Comparison of ENCODE assay signal across 20 cellular contexts in the genomic region with DNA sequence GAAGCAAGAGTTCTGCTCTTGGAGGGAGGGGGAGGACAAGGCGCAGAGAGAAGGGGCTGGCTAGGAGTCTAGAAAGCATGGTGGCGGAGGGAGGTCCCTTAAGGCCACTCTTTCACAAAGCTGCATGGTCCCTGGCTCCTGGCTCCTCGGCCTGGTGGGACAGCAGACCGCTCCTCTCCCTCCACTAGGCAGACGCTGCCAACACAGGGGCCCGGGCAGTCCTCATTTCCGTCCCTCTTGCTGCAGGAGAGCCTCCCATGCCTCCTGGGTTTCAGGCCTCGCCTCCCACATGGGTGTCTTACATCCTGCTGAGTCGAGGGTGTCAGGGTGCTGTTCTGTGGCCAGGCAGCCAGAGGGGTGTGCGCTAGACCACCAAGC.
DNase-seq lines count a peak whose midpoint lies in the region; ATAC-seq and TF ChIP-seq lines count a peak whose summit lies in the region.
"Had no signal": no experiment of that assay in that cellular context is flagged by ENCODE, and none has a peak within 500 bp of the region (broad histone marks: within the 10 kb centered on the region; RNA-seq: fewer than 3 reads in every experiment).

No MANE protein-coding gene starts in this region.

- H3K27me3 Mint-ChIP-seq in memory B cell (no peaks in the 10 kb centered on the region), endothelial cell (ENCODE audit: unreplicated experiment) (peaks cover 12% of the 10 kb centered on the region)
- H3K27me3 Mint-ChIP-seq: activated naive CD8-positive, alpha-beta T cell treated with anti-CD3 and anti-CD28 coated beads, Interleukin-2, amount 10 ng/mL, durations not matched to agents 7 days and 5 days; CD8-positive, alpha-beta memory T cell; stimulated activated naive CD8-positive, alpha-beta T cell treated with anti-CD3 and anti-CD28 coated beads, Interleukin-15, Interleukin-2, amounts not matched to agents 100 ng/mL and 50 ng/mL, for 24 hours had no signal

- TF ChIP-seq CTCF in gastrocnemius medialis (IDR thresholded peaks at IDR 0.05 in 4 of 5, conservative IDR thresholded peaks at IDR 0.05 in 1 of 5) = no peak
- TF ChIP-seq CTCF in endothelial cell (IDR thresholded peaks at IDR 0.05; ENCODE audit: unreplicated experiment) = no peak
- no peak for TF ChIP-seq CTCF in BE2C (IDR thresholded peaks at IDR 0.05; ENCODE audit: low read depth, low read length)

- peak overlapping the region; percentile 64 for H3K9ac ChIP-seq in BLaER1
- H3K9ac ChIP-seq: parathyroid adenoma had no signal

- H3K36me3 ChIP-seq in BLaER1 = no peaks in the 10 kb centered on the region
- no peaks in the 10 kb centered on the region for H3K36me3 ChIP-seq in gastrocnemius medialis
- no peaks in the 10 kb centered on the region for H3K36me3 ChIP-seq in BE2C
- H3K36me3 ChIP-seq: HAP-1 had no signal

- DNase-seq in MV-4-11 (lab: John Stamatoyannopoulos, UW) (peak; percentile 27), memory B cell (ENCODE audit: low spot score in 2 of 2) (no peak), gastrocnemius medialis (no peak), NAMALWA (ENCODE audit: low spot score) (no peak), endothelial cell (ENCODE audit: low spot score) (no peak), BE2C (no peak)
- DNase-seq in activated effector memory CD4-positive, alpha-beta T cell treated with Interleukin-2 at 50 U/mL for 16 hours = no peak
- DNase-seq: activated CD4-positive, CD25-positive, alpha-beta regulatory T cell treated with anti-CD3 and anti-CD28 coated beads, Interleukin-2, amount 50 U/mL, for 72 hours; activated naive CD8-positive, alpha-beta T cell treated with anti-CD3 and anti-CD28 coated beads, Interleukin-2, amount 10 ng/mL, durations not matched to agents 7 days and 5 days; CD8-positive, alpha-beta memory T cell; DMS79; NCI-H2171 treated with DMSO at 0.1 percent for 48 hours; PC-3; T-helper 9 cell had no signal

- H4K20me1 ChIP-seq in BLaER1 = peaks cover 16% of the 10 kb centered on the region

- H3K4me3 ChIP-seq in BLaER1 (peak overlapping the region; percentile 14), gastrocnemius medialis (no peak overlapping the region), BE2C (ENCODE audit: low read depth, low read length) (no peak overlapping the region)
- H3K4me3 ChIP-seq: HAP-1 had no signal

- TF ChIP-seq POLR2A in gastrocnemius medialis (IDR thresholded peaks at IDR 0.05) = no peak

- H3K27ac ChIP-seq in BLaER1 (peak overlapping the region; percentile 88), gastrocnemius medialis (peak overlapping the region; percentile 2 to 81 (median 74))
- H3K27ac ChIP-seq: parathyroid adenoma had no signal

- H3K4me1 ChIP-seq in BLaER1 = peaks cover 93% of the 10 kb centered on the region
- peaks cover 94 to 98% of the 10 kb centered on the region in 2 donors for H3K4me1 ChIP-seq in gastrocnemius medialis
- peaks cover 3% of the 10 kb centered on the region; the same call in 1 of the 2 replicates for H3K4me1 ChIP-seq in BE2C
- H3K4me1 ChIP-seq: HAP-1, parathyroid adenoma had no signal

- no peaks in the 10 kb centered on the region for H3K36me3 Mint-ChIP-seq in memory B cell
- H3K36me3 Mint-ChIP-seq in endothelial cell (ENCODE audit: low read depth, unreplicated experiment) = no peaks in the 10 kb centered on the region
- H3K36me3 Mint-ChIP-seq: activated naive CD8-positive, alpha-beta T cell treated with anti-CD3 and anti-CD28 coated beads, Interleukin-2, amount 10 ng/mL, durations not matched to agents 7 days and 5 days had no signal

- H3K9me3 ChIP-seq in BLaER1 = no peaks in the 10 kb centered on the region
- H3K9me3 ChIP-seq in gastrocnemius medialis = no peaks in the 10 kb centered on the region
- no peaks in the 10 kb centered on the region for H3K9me3 ChIP-seq in BE2C
- H3K9me3 ChIP-seq: HAP-1 had no signal

- peak overlapping the region; percentile 90 for H3K4me2 ChIP-seq in BLaER1

- H3K4me3 Mint-ChIP-seq in memory B cell = no peak overlapping the region
- H3K4me3 Mint-ChIP-seq in endothelial cell (ENCODE audit: unreplicated experiment) = no peak overlapping the region
- H3K4me3 Mint-ChIP-seq: activated naive CD8-positive, alpha-beta T cell treated with anti-CD3 and anti-CD28 coated beads, Interleukin-2, amount 10 ng/mL, durations not matched to agents 7 days and 5 days; activated T-helper 1 cell treated with anti-CD3 and anti-CD28 coated beads, Interleukin-12 subunit alpha, Interleukin-12 subunit beta, Interleukin-2, Interleukin-4 antibody, amounts not matched to agents 30 ng/mL and 10 ng/mL and 1 ng/mL, durations not matched to agents 14 hours and 24 hours and 36 hours; CD8-positive, alpha-beta memory T cell; dendritic cell treated with granulocyte-macrophage colony-stimulating factor and Interleukin-4, amounts not matched to agents 40 ng/mL and 50 ng/mL, for 4 days; stimulated activated naive CD8-positive, alpha-beta T cell treated with anti-CD3 and anti-CD28 coated beads, Interleukin-15, Interleukin-2, amounts not matched to agents 100 ng/mL and 50 ng/mL, for 24 hours had no signal

- H3K9me3 Mint-ChIP-seq in memory B cell (no peaks in the 10 kb centered on the region), endothelial cell (ENCODE audit: unreplicated experiment) (no peaks in the 10 kb centered on the region)
- H3K9me3 Mint-ChIP-seq: activated naive CD8-positive, alpha-beta T cell treated with anti-CD3 and anti-CD28 coated beads, Interleukin-2, amount 10 ng/mL, durations not matched to agents 7 days and 5 days; activated T-helper 1 cell treated with anti-CD3 and anti-CD28 coated beads, Interleukin-12 subunit alpha, Interleukin-12 subunit beta, Interleukin-2, Interleukin-4 antibody, amounts not matched to agents 30 ng/mL and 10 ng/mL and 1 ng/mL, durations not matched to agents 14 hours and 24 hours and 36 hours; CD8-positive, alpha-beta memory T cell; dendritic cell treated with granulocyte-macrophage colony-stimulating factor and Interleukin-4, amounts not matched to agents 40 ng/mL and 50 ng/mL, for 4 days; stimulated activated naive CD8-positive, alpha-beta T cell treated with anti-CD3 and anti-CD28 coated beads, Interleukin-15, Interleukin-2, amounts not matched to agents 100 ng/mL and 50 ng/mL, for 24 hours had no signal

- ATAC-seq in memory B cell (ENCODE audit: low read depth) (no peak), gastrocnemius medialis (no peak)
- ATAC-seq: PC-3 had no signal

- H3K4me1 Mint-ChIP-seq in memory B cell (peaks cover 11% of the 10 kb centered on the region), endothelial cell (ENCODE audit: unreplicated experiment) (peaks cover 25% of the 10 kb centered on the region)

- H3K27ac Mint-ChIP-seq in memory B cell = peak overlapping the region; percentile 28
- H3K27ac Mint-ChIP-seq in endothelial cell (ENCODE audit: unreplicated experiment) = no peak overlapping the region
- H3K27ac Mint-ChIP-seq: activated T-helper 1 cell treated with anti-CD3 and anti-CD28 coated beads, Interleukin-12 subunit alpha, Interleukin-12 subunit beta, Interleukin-2, Interleukin-4 antibody, amounts not matched to agents 30 ng/mL and 10 ng/mL and 1 ng/mL, durations not matched to agents 14 hours and 24 hours and 36 hours; CD8-positive, alpha-beta memory T cell; dendritic cell treated with granulocyte-macrophage colony-stimulating factor and Interleukin-4, amounts not matched to agents 40 ng/mL and 50 ng/mL, for 4 days; stimulated activated naive CD8-positive, alpha-beta T cell treated with anti-CD3 and anti-CD28 coated beads, Interleukin-15, Interleukin-2, amounts not matched to agents 100 ng/mL and 50 ng/mL, for 24 hours had no signal

- intact Hi-C loops in gastrocnemius medialis (cut with DNase I; ENCODE audit: low total_unique reads) = no loop called here

- in situ Hi-C loops in gastrocnemius medialis (cut with MboI; ENCODE audit: low sequenced_read_pairs in 4 of 4) = loop anchor here in 3 of 4 donors (10.0 to 25.0 kb wide), 2 partner anchors 99 to 106 kb away; partner anchors contain the start of gene CASZ1 (in 3 of the 3)

- peaks cover 6% of the 10 kb centered on the region; the same call in 1 of the 2 replicates for H3K27me3 ChIP-seq in BLaER1
- H3K27me3 ChIP-seq in gastrocnemius medialis = no peaks in the 10 kb centered on the region
- no peaks in the 10 kb centered on the region for H3K27me3 ChIP-seq in BE2C
